ENCODE assay signal across 1 cellular context in the genomic region with DNA sequence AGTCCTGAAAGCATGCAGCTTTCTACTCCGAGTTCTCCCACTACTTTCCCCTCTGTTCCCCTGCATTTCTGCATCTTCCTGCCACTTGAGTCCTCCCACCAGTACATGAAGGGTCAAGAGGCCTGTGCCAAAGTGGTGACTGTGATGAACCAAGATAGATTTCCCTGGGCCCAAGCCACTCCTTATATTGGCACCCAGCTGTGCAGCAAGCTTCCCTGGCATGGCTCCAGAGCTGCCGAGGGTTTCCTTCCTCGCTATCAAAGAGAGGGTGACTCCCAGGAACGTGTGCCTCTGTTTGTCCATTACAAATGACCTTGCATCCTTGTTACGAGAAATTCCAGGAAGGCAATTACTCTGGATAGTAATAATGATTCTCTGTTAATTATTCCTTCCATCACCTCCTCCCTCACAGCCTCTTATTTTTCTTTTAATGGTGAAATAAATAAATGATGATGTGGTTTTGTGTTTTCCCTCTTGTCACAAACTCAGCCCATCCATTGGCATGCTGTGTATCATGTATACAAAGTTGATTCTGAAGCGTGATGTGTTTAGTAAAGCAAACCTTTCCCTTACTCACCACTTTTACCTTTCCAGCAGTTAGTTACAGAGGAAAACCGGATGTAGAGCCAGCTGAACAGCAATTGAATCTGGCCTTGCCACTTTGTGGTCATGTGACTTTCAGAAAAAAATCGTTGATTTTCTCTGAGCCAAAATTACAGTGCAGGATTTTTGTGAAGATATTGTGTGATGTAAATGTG.
TF ChIP-seq lines count a peak whose summit lies in the region.

No MANE protein-coding gene starts in this region.

TF ChIP-seq in HEK293, 187 proteins besides CTCF, POLR2A, EP300 and RAD21 (continues in another document):
- no peak for TF ChIP-seq ZNF747 (tag by site-specific recombination; IDR thresholded peaks at IDR 0.05)
- no peak for TF ChIP-seq SP3 (tag by site-specific recombination; IDR thresholded peaks at IDR 0.05)
- no peak for TF ChIP-seq ZNF266 (tag by site-specific recombination; IDR thresholded peaks at IDR 0.05; ENCODE audit: low read depth)
- TF ChIP-seq EGR2 (tag by site-specific recombination; IDR thresholded peaks at IDR 0.05; ENCODE audit: low read depth), result no peak
- TF ChIP-seq ZNF24 (tag by site-specific recombination; IDR thresholded peaks at IDR 0.05), result peak; percentile 32; the same call in 1 of the 2 replicates
- TF ChIP-seq ZNF140 (tag by site-specific recombination; IDR thresholded peaks at IDR 0.05), result no peak
- peak; percentile 56; the same call in 1 of the 2 replicates for TF ChIP-seq OSR2 (tag by site-specific recombination; IDR thresholded peaks at IDR 0.05)
- TF ChIP-seq, protein P1, sequence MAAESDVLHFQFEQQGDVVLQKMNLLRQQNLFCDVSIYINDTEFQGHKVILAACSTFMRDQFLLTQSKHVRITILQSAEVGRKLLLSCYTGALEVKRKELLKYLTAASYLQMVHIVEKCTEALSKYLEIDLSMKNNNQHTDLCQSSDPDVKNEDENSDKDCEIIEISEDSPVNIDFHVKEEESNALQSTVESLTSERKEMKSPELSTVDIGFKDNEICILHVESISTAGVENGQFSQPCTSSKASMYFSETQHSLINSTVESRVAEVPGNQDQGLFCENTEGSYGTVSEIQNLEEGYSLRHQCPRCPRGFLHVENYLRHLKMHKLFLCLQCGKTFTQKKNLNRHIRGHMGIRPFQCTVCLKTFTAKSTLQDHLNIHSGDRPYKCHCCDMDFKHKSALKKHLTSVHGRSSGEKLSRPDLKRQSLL (tag by site-specific recombination; IDR thresholded peaks at IDR 0.05), result no peak
- TF ChIP-seq ZEB2 (tag by site-specific recombination; IDR thresholded peaks at IDR 0.05), result no peak
- TF ChIP-seq HOXC10 (CRISPR knock-in tag; IDR thresholded peaks at IDR 0.05), result no peak
- no peak for TF ChIP-seq ZNF202 (tag by site-specific recombination; IDR thresholded peaks at IDR 0.05; ENCODE audit: borderline replicate concordance)
- TF ChIP-seq, protein P2, sequence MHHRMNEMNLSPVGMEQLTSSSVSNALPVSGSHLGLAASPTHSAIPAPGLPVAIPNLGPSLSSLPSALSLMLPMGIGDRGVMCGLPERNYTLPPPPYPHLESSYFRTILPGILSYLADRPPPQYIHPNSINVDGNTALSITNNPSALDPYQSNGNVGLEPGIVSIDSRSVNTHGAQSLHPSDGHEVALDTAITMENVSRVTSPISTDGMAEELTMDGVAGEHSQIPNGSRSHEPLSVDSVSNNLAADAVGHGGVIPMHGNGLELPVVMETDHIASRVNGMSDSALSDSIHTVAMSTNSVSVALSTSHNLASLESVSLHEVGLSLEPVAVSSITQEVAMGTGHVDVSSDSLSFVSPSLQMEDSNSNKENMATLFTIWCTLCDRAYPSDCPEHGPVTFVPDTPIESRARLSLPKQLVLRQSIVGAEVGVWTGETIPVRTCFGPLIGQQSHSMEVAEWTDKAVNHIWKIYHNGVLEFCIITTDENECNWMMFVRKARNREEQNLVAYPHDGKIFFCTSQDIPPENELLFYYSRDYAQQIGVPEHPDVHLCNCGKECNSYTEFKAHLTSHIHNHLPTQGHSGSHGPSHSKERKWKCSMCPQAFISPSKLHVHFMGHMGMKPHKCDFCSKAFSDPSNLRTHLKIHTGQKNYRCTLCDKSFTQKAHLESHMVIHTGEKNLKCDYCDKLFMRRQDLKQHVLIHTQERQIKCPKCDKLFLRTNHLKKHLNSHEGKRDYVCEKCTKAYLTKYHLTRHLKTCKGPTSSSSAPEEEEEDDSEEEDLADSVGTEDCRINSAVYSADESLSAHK (tag by site-specific recombination; IDR thresholded peaks at IDR 0.05), result no peak
- TF ChIP-seq YY1 (tag by site-specific recombination; IDR thresholded peaks at IDR 0.05), result no peak
- no peak for TF ChIP-seq ZNF707 (tag by site-specific recombination; IDR thresholded peaks at IDR 0.05)
- TF ChIP-seq ZNF16 (tag by site-specific recombination; IDR thresholded peaks at IDR 0.05; ENCODE audit: low read depth), result no peak
- TF ChIP-seq SALL2 (tag by site-specific recombination; IDR thresholded peaks at IDR 0.05; ENCODE audit: borderline replicate concordance), result no peak
- TF ChIP-seq ZNF292 (tag by site-specific recombination; IDR thresholded peaks at IDR 0.05; ENCODE audit: borderline replicate concordance, low read depth), result no peak
- no peak for TF ChIP-seq ZNF426 (tag by site-specific recombination; IDR thresholded peaks at IDR 0.05)
- TF ChIP-seq BCL11B (tag by site-specific recombination; IDR thresholded peaks at IDR 0.05; ENCODE audit: low read depth), result no peak
- TF ChIP-seq ZNF155 (tag by site-specific recombination; IDR thresholded peaks at IDR 0.05), result no peak
- no peak for TF ChIP-seq ZNF660 (tag by site-specific recombination; IDR thresholded peaks at IDR 0.05)
- TF ChIP-seq ZNF629 (tag by site-specific recombination; IDR thresholded peaks at IDR 0.05), result no peak
- no peak for TF ChIP-seq ZNF776 (tag by site-specific recombination; IDR thresholded peaks at IDR 0.05; ENCODE audit: borderline replicate concordance)
- TF ChIP-seq ZNF510 (tag by site-specific recombination; IDR thresholded peaks at IDR 0.05; ENCODE audit: insufficient replicate concordance), result no peak
- no peak for TF ChIP-seq WT1 (tag by site-specific recombination; IDR thresholded peaks at IDR 0.05)
- TF ChIP-seq ZNF433 (tag by site-specific recombination; IDR thresholded peaks at IDR 0.05; ENCODE audit: low read depth), result no peak
- TF ChIP-seq OVOL3 (tag by site-specific recombination; IDR thresholded peaks at IDR 0.05), result no peak
- TF ChIP-seq ZNF837 (tag by site-specific recombination; IDR thresholded peaks at IDR 0.05), result no peak
- TF ChIP-seq ZNF366 (tag by site-specific recombination; conservative IDR thresholded peaks at IDR 0.05), result peak; percentile 23; the same call in 1 of the 2 replicates
- TF ChIP-seq SP7 (tag by site-specific recombination; IDR thresholded peaks at IDR 0.05), result peak; percentile 48; the same call in 1 of the 2 replicates
- no peak for TF ChIP-seq ZFP41 (tag by site-specific recombination; IDR thresholded peaks at IDR 0.05; ENCODE audit: borderline replicate concordance)
- no peak for TF ChIP-seq ZNF658 (tag by site-specific recombination; IDR thresholded peaks at IDR 0.05)
- TF ChIP-seq ZNF223 (tag by site-specific recombination; IDR thresholded peaks at IDR 0.05), result no peak
- TF ChIP-seq, protein P3, sequence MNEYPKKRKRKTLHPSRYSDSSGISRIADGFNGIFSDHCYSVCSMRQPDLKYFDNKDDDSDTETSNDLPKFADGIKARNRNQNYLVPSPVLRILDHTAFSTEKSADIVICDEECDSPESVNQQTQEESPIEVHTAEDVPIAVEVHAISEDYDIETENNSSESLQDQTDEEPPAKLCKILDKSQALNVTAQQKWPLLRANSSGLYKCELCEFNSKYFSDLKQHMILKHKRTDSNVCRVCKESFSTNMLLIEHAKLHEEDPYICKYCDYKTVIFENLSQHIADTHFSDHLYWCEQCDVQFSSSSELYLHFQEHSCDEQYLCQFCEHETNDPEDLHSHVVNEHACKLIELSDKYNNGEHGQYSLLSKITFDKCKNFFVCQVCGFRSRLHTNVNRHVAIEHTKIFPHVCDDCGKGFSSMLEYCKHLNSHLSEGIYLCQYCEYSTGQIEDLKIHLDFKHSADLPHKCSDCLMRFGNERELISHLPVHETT (tag by site-specific recombination; IDR thresholded peaks at IDR 0.05), result no peak
- TF ChIP-seq, protein P4, sequence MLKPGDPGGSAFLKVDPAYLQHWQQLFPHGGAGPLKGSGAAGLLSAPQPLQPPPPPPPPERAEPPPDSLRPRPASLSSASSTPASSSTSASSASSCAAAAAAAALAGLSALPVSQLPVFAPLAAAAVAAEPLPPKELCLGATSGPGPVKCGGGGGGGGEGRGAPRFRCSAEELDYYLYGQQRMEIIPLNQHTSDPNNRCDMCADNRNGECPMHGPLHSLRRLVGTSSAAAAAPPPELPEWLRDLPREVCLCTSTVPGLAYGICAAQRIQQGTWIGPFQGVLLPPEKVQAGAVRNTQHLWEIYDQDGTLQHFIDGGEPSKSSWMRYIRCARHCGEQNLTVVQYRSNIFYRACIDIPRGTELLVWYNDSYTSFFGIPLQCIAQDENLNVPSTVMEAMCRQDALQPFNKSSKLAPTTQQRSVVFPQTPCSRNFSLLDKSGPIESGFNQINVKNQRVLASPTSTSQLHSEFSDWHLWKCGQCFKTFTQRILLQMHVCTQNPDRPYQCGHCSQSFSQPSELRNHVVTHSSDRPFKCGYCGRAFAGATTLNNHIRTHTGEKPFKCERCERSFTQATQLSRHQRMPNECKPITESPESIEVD (tag by site-specific recombination; IDR thresholded peaks at IDR 0.05), result no peak
- TF ChIP-seq ZNF214 (tag by site-specific recombination; IDR thresholded peaks at IDR 0.05; ENCODE audit: borderline replicate concordance), result no peak
- TF ChIP-seq ZNF48 (tag by site-specific recombination; IDR thresholded peaks at IDR 0.05), result no peak
- TF ChIP-seq, protein P5, sequence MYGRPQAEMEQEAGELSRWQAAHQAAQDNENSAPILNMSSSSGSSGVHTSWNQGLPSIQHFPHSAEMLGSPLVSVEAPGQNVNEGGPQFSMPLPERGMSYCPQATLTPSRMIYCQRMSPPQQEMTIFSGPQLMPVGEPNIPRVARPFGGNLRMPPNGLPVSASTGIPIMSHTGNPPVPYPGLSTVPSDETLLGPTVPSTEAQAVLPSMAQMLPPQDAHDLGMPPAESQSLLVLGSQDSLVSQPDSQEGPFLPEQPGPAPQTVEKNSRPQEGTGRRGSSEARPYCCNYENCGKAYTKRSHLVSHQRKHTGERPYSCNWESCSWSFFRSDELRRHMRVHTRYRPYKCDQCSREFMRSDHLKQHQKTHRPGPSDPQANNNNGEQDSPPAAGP (tag by site-specific recombination; IDR thresholded peaks at IDR 0.05), result no peak
- no peak for TF ChIP-seq HOXD13 (CRISPR knock-in tag; IDR thresholded peaks at IDR 0.05; ENCODE audit: borderline replicate concordance)
- TF ChIP-seq ZIC2 (tag by site-specific recombination; IDR thresholded peaks at IDR 0.05), result peak; percentile 31; the same call in 1 of the 2 replicates
- TF ChIP-seq ZNF791 (tag by site-specific recombination; IDR thresholded peaks at IDR 0.05), result no peak
- no peak for TF ChIP-seq ZNF175 (tag by site-specific recombination; IDR thresholded peaks at IDR 0.05)
- TF ChIP-seq ZNF623 (tag by site-specific recombination; IDR thresholded peaks at IDR 0.05), result no peak
- TF ChIP-seq, protein P6, sequence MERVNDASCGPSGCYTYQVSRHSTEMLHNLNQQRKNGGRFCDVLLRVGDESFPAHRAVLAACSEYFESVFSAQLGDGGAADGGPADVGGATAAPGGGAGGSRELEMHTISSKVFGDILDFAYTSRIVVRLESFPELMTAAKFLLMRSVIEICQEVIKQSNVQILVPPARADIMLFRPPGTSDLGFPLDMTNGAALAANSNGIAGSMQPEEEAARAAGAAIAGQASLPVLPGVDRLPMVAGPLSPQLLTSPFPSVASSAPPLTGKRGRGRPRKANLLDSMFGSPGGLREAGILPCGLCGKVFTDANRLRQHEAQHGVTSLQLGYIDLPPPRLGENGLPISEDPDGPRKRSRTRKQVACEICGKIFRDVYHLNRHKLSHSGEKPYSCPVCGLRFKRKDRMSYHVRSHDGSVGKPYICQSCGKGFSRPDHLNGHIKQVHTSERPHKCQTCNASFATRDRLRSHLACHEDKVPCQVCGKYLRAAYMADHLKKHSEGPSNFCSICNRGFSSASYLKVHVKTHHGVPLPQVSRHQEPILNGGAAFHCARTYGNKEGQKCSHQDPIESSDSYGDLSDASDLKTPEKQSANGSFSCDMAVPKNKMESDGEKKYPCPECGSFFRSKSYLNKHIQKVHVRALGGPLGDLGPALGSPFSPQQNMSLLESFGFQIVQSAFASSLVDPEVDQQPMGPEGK (tag by site-specific recombination; IDR thresholded peaks at IDR 0.05), result no peak
- TF ChIP-seq KLF9 (tag by site-specific recombination; IDR thresholded peaks at IDR 0.05; ENCODE audit: low read depth), result no peak
- no peak for TF ChIP-seq ZNF571 (tag by site-specific recombination; IDR thresholded peaks at IDR 0.05)
- TF ChIP-seq ZFHX2 (tag by site-specific recombination; conservative IDR thresholded peaks at IDR 0.05), result peak; percentile 61
- TF ChIP-seq IKZF3 (tag by site-specific recombination; IDR thresholded peaks at IDR 0.05), result no peak
- TF ChIP-seq, protein P7, sequence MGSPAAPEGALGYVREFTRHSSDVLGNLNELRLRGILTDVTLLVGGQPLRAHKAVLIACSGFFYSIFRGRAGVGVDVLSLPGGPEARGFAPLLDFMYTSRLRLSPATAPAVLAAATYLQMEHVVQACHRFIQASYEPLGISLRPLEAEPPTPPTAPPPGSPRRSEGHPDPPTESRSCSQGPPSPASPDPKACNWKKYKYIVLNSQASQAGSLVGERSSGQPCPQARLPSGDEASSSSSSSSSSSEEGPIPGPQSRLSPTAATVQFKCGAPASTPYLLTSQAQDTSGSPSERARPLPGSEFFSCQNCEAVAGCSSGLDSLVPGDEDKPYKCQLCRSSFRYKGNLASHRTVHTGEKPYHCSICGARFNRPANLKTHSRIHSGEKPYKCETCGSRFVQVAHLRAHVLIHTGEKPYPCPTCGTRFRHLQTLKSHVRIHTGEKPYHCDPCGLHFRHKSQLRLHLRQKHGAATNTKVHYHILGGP (tag by site-specific recombination; IDR thresholded peaks at IDR 0.05), result no peak
- no peak for TF ChIP-seq TCF7L2 (IDR thresholded peaks at IDR 0.05; ENCODE audit: borderline replicate concordance, low read depth, low read length)
- TF ChIP-seq ZNF248 (tag by site-specific recombination; IDR thresholded peaks at IDR 0.05), result no peak
- no peak for TF ChIP-seq ZNF585B (tag by site-specific recombination; IDR thresholded peaks at IDR 0.05)
- no peak for TF ChIP-seq KLF1 (tag by site-specific recombination; IDR thresholded peaks at IDR 0.05)
- no peak for TF ChIP-seq ZNF544 (tag by site-specific recombination; IDR thresholded peaks at IDR 0.05)
- no peak for TF ChIP-seq ZNF561 (tag by site-specific recombination; IDR thresholded peaks at IDR 0.05; ENCODE audit: borderline replicate concordance)
- no peak for TF ChIP-seq ZNF19 (tag by site-specific recombination; IDR thresholded peaks at IDR 0.05; ENCODE audit: low read depth)
- TF ChIP-seq ZNF274 (IDR thresholded peaks at IDR 0.05; ENCODE audit: low read length), result no peak
- no peak for TF ChIP-seq ZNF274 (tag by site-specific recombination; IDR thresholded peaks at IDR 0.05; ENCODE audit: borderline replicate concordance)
